ENCODE assay signal across 16 cellular contexts in the genomic region with DNA sequence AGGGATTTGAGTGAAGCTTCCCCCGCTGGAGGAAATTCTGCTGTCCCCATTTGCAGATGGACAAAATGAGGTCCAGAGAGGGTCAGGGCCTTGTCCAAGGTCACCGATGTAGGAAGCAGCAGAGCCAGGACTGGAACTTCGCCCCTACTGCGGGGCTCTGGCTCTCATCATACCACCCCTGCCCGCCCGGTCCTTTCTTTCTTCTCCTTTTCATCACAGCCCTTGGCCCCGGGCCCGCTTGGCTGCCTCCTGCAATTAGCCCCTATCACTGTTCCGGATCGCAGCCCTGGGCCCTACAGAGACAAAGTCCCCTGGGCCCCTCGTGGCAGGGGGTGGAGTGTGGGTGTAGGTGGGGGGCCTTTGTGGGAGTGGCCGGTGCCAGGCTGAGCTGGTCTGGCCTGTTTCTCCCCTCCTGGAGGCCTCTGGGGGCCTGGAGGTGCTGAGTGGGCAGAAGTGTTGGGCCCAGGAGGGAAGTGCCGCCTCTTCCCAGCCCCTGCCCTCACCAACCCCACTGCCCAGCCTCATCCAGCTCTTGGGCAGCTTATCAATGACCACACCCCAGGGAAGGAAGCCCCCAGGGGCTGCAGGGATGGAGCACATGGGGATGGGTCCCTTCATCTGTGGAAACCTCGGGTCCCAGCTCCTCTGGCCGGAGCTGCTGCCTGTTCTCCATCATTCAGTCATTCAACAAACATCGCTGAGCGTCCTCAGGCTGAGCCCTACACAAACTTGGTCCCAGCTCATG. TPM values are rescaled to one million over a fixed set of nuclear protein-coding genes. Genes with fewer than 3 reads are reported as not detected.
DNase-seq lines count a peak whose midpoint lies in the region; ATAC-seq and TF ChIP-seq lines count a peak whose summit lies in the region.
"Had no signal": no experiment of that assay in that cellular context is flagged by ENCODE, and none has a peak within 500 bp of the region (broad histone marks: within the 10 kb centered on the region; RNA-seq: fewer than 3 reads in every experiment).

No MANE protein-coding gene starts in this region.

- peak overlapping the region; percentile 92 for H3K4me2 ChIP-seq in Loucy (ENCODE audit: low read depth, low read length, poor library complexity, severe bottlenecking)

- H3K9me3 Mint-ChIP-seq in activated CD4-positive, alpha-beta T cell treated with anti-CD3 and anti-CD28 coated beads for 36 hours (ENCODE audit: low read depth): no peaks in the 10 kb centered on the region
- H3K9me3 Mint-ChIP-seq in Calu3 (ENCODE audit: low read depth, unreplicated experiment): no peaks in the 10 kb centered on the region
- H3K9me3 Mint-ChIP-seq: activated T-cell treated with anti-CD3 and anti-CD28 coated beads, Interleukin-2, amount 50 U/mL, for 24 hours; CD4-positive, alpha-beta memory T cell had no signal

- no peak overlapping the region for H3K27ac Mint-ChIP-seq in activated CD4-positive, alpha-beta T cell treated with anti-CD3 and anti-CD28 coated beads for 36 hours
- no peak overlapping the region for H3K27ac Mint-ChIP-seq in Calu3 (ENCODE audit: unreplicated experiment)
- H3K27ac Mint-ChIP-seq: activated T-cell treated with anti-CD3 and anti-CD28 coated beads, Interleukin-2, amount 50 U/mL, for 24 hours; CD4-positive, alpha-beta memory T cell had no signal

- H3K4me3 Mint-ChIP-seq in activated CD4-positive, alpha-beta T cell treated with anti-CD3 and anti-CD28 coated beads for 36 hours: no peak overlapping the region
- H3K4me3 Mint-ChIP-seq in Calu3 (ENCODE audit: low read depth, unreplicated experiment): no peak overlapping the region
- H3K4me3 Mint-ChIP-seq: activated T-cell treated with anti-CD3 and anti-CD28 coated beads, Interleukin-2, amount 50 U/mL, for 24 hours; CD4-positive, alpha-beta memory T cell had no signal

- H3F3A ChIP-seq in Loucy (ENCODE audit: low read depth): peaks cover 14% of the 10 kb centered on the region

- no peak for ATAC-seq in activated CD4-positive, alpha-beta T cell treated with anti-CD3 and anti-CD28 coated beads for 36 hours
- no peak for ATAC-seq in HG02970 (IDR thresholded peaks at IDR 0.05; ENCODE audit: low FRiP score, unreplicated experiment)

- peak overlapping the region; percentile 61 for H3K4me3 ChIP-seq in GM12865 (ENCODE audit: low read depth, low read length)
- H3K4me3 ChIP-seq in Loucy (ENCODE audit: low read length, poor library complexity, severe bottlenecking): peak overlapping the region; percentile 91
- H3K4me3 ChIP-seq in spleen: peak overlapping the region in 3 of 8 donors; percentile 64 to 77 (median 77)
- H3K4me3 ChIP-seq: MG63 had no signal

- POLR2A ChIA-PET in activated CD4-positive, alpha-beta T cell treated with anti-CD3 and anti-CD28 coated beads for 36 hours (lab: Charles Lee): no interaction called here

- WGBS in spleen, 5 donors: 30 to 39% (median 33%) methylated on average over 16 to 17 of the region's 17 CpGs

- no TSS peak for BruUV-seq in Calu3 (replicated peaks; lab: Mats Ljungman, UMichigan)

- peaks cover 6% of the 10 kb centered on the region for H3K27me3 ChIP-seq in Loucy (ENCODE audit: insufficient read depth, low read length, poor library complexity, severe bottlenecking)
- H3K27me3 ChIP-seq in spleen (replicated peaks in 1 of 7): peaks cover 0 to 58% (median 3%) of the 10 kb centered on the region in 7 donors
- H3K27me3 ChIP-seq: MG63 had no signal

- H2AFZ ChIP-seq in Loucy (ENCODE audit: low read length): no peak overlapping the region

- H3K4me1 Mint-ChIP-seq in activated CD4-positive, alpha-beta T cell treated with anti-CD3 and anti-CD28 coated beads for 36 hours: peaks cover 2% of the 10 kb centered on the region
- no peaks in the 10 kb centered on the region for H3K4me1 Mint-ChIP-seq in Calu3 (ENCODE audit: low read depth, unreplicated experiment)

- H3K27me3 Mint-ChIP-seq in activated CD4-positive, alpha-beta T cell treated with anti-CD3 and anti-CD28 coated beads for 36 hours: peaks cover 24% of the 10 kb centered on the region
- peaks cover 91% of the 10 kb centered on the region for H3K27me3 Mint-ChIP-seq in Calu3 (ENCODE audit: unreplicated experiment)

- no peak for TF ChIP-seq CTCF in GM12865 (IDR thresholded peaks at IDR 0.05; ENCODE audit: insufficient read depth, low read depth, low read length, missing control alignments)
- TF ChIP-seq CTCF in Loucy (conservative IDR thresholded peaks at IDR 0.05; ENCODE audit: low read length): 0 out of 2 replicates have a peak, but pooled peaks have one; percentile 39
- TF ChIP-seq CTCF in spleen (IDR thresholded peaks at IDR 0.05 in 8 of 11, conservative IDR thresholded peaks at IDR 0.05 in 3 of 11): no peak
- no peak for TF ChIP-seq CTCF in Calu3 (IDR thresholded peaks at IDR 0.05; ENCODE audit: unreplicated experiment)

- no peak for TF ChIP-seq POLR2A in spleen (IDR thresholded peaks at IDR 0.05)

- peak overlapping the region; percentile 100 for H3K9ac ChIP-seq in Loucy (ENCODE audit: low read depth, low read length, poor library complexity, severe bottlenecking)

- CTCF ChIA-PET in activated CD4-positive, alpha-beta T cell treated with anti-CD3 and anti-CD28 coated beads for 36 hours (lab: Charles Lee): interaction anchor here (0.5 kb wide), 1 partner anchor 34 kb away, joined by 3 read pairs; no protein-coding TSS in a partner anchor
- CTCF ChIA-PET in Calu3 (lab: Charles Lee): no interaction called here

- intact Hi-C loops in spleen (cut with DNase I; ENCODE audit: low total_unique reads) (no loop called here), Calu3 (cut with micrococcal nuclease; ENCODE audit: unreplicated experiment) (no loop called here)
- intact Hi-C loops in activated CD4-positive, alpha-beta T cell treated with anti-CD3 and anti-CD28 coated beads for 36 hours (cut with DNase I, micrococcal nuclease): no loop called here

- H3K4me1 ChIP-seq in Loucy (ENCODE audit: insufficient read depth, low read length, poor library complexity, severe bottlenecking) (peaks cover 70% of the 10 kb centered on the region), spleen (peaks cover 14 to 71% (median 46%) of the 10 kb centered on the region in 6 donors)

- H3K36me3 ChIP-seq in Loucy (ENCODE audit: insufficient read depth, low read length) (peaks cover 17% of the 10 kb centered on the region; the same call in 1 of the 2 replicates), spleen (no peaks in the 10 kb centered on the region)
- H3K36me3 ChIP-seq: MG63 had no signal

- no peaks in the 10 kb centered on the region for H3K36me3 Mint-ChIP-seq in activated CD4-positive, alpha-beta T cell treated with anti-CD3 and anti-CD28 coated beads for 36 hours (ENCODE audit: low read depth)
- peaks cover 6% of the 10 kb centered on the region for H3K36me3 Mint-ChIP-seq in Calu3 (ENCODE audit: insufficient read depth, unreplicated experiment)
- H3K36me3 Mint-ChIP-seq: CD4-positive, alpha-beta memory T cell had no signal

- H3K9me3 ChIP-seq in Loucy (ENCODE audit: insufficient read depth, low read depth, low read length): no peaks in the 10 kb centered on the region
- no peaks in the 10 kb centered on the region for H3K9me3 ChIP-seq in spleen
- H3K9me3 ChIP-seq: MG63 had no signal

- H3K27ac ChIP-seq in cingulate gyrus (ENCODE audit: low read depth, low read length) (peak overlapping the region; percentile 54), spleen (peak overlapping the region in 6 of 8 donors; percentile 11 to 91 (median 69))
- H3K27ac ChIP-seq: epithelial cell of prostate had no signal

- DNase-seq in GM12865 (ENCODE audit: low read depth) (no peak), spleen (peak; percentile 82), SHP77 (lab: John Stamatoyannopoulos, UW) (no peak), Calu3 (no peak)
- DNase-seq in activated CD4-positive, alpha-beta T cell treated with anti-CD3 and anti-CD28 coated beads for 36 hours: no peak
- DNase-seq: activated CD4-positive, alpha-beta T cell treated with anti-CD3 and anti-CD28 coated beads for 4 hours; activated T-cell treated with anti-CD3 and anti-CD28 coated beads, Interleukin-2, amount 50 U/mL, for 24 hours; CD4-positive, alpha-beta memory T cell; GDM1; kidney glomerular epithelial cell; stimulated activated CD4-positive, alpha-beta T cell treated with anti-CD3 and anti-CD28 coated beads, Interleukin-4, amount 100 ng/mL, for 1 hour had no signal

- H4K20me1 ChIP-seq in Loucy (ENCODE audit: insufficient read depth, low read length, poor library complexity, severe bottlenecking): peaks cover 49% of the 10 kb centered on the region

- H3K9me2 ChIP-seq in Loucy (replicated peaks; ENCODE audit: low read depth, low read length): no peaks in the 10 kb centered on the region

- H3K79me2 ChIP-seq in Loucy (ENCODE audit: insufficient read depth, low read length): peaks cover 95% of the 10 kb centered on the region

RNA-seq across cellular contexts. Expression of gene EMID1, which starts 3.4 kb away (rescaled TPM):
- total RNA-seq in spleen: 10 to 100 TPM; 38.0 to 90.3 (median 62.0) TPM
- polyA plus RNA-seq in spleen: 10 to 100 TPM; 18.5 to 62.6 (median 60.4) TPM
- total RNA-seq in activated CD4-positive, alpha-beta T cell treated with anti-CD3 and anti-CD28 coated beads for 36 hours: not detected
- total RNA-seq in Calu3 (2022): 1.1 and 2.4 TPM in 2 replicates
- total RNA-seq: CD4-positive, alpha-beta memory T cell had no signal

RNA-seq across cellular contexts. Expression of gene RHBDD3, which starts 58.7 kb away (rescaled TPM):
- 10 to 100 TPM; 17.6 to 45.8 (median 24.7) TPM for total RNA-seq in spleen
- 10 to 100 TPM; 16.3 to 36.5 (median 23.9) TPM for polyA plus RNA-seq in spleen
- 10 to 100 TPM; 23.2 to 25.3 TPM for total RNA-seq in activated CD4-positive, alpha-beta T cell treated with anti-CD3 and anti-CD28 coated beads for 36 hours
- total RNA-seq in Calu3 (2022): 51.5 and 51.7 TPM in 2 replicates

RNA-seq across cellular contexts. Expression of gene EWSR1, which starts 59.0 kb away (rescaled TPM):
- total RNA-seq in spleen (100 to 1,000 TPM; 181 to 282 (median 266) TPM), Calu3 (2022) (368 and 374 TPM in 2 replicates)
- 100 to 1,000 TPM; 127 to 207 (median 204) TPM for polyA plus RNA-seq in spleen
- total RNA-seq in activated CD4-positive, alpha-beta T cell treated with anti-CD3 and anti-CD28 coated beads for 36 hours: 100 to 1,000 TPM; 326 to 567 TPM

Comparison
In these comparisons a context has a peak if more than half of its experiments do, and no peak if none do; other contexts are left out.
1. RNA of gene EMID1, which starts 3.4 kb away (total RNA-seq): 38.0 to 90.3 TPM in spleen; 1.1 to 2.4 TPM in Calu3 and not detected in activated CD4-positive, alpha-beta T cell treated with anti-CD3 and anti-CD28 coated beads for 36 hours; every median in the first group is over 10 times any median in the second.